Comparison of ENCODE assay signal across 8 cellular contexts in genomic region chr9:86126998-86127972, GRCh38. TPM values are rescaled to one million over a fixed set of nuclear protein-coding genes. Genes with fewer than 3 reads are reported as not detected.
DNase-seq lines count a peak whose midpoint lies in the region; FAIRE-seq and TF ChIP-seq lines count a peak whose summit lies in the region.

No MANE protein-coding gene starts in this region.

- H3K27me3 ChIP-seq in iPS DF 6.9 (ENCODE audit: control insufficient read depth, insufficient read depth, low read length) (no peaks in the 10 kb centered on the region), small intestine (ENCODE audit: control insufficient read depth in 2 of 2, insufficient read depth in 2 of 2, low read length in 2 of 2) (no peaks in the 10 kb centered on the region)

- H3K9me3 ChIP-seq in iPS DF 6.9 (ENCODE audit: control insufficient read depth, insufficient read depth, low read length) (no peaks in the 10 kb centered on the region), small intestine (ENCODE audit: control insufficient read depth, low read depth) (no peaks in the 10 kb centered on the region)

- in situ Hi-C loops in astrocyte of the spinal cord (cut with HindIII; ENCODE audit: low sequenced_read_pairs), result no loop called here

- peak; percentile 98 for DNase-seq in ELF-1 (ENCODE audit: low read depth, low spot score)
- peak; percentile 85 for DNase-seq in NCI-H2081 treated with DMSO at 0.1 percent for 48 hours (lab: John Stamatoyannopoulos, UW)
- peak; percentile 96 for DNase-seq in astrocyte of the spinal cord (ENCODE audit: low read depth, low spot score)
- DNase-seq in iPS DF 6.9 (ENCODE audit: low read depth, low spot score), result peak; percentile 75
- DNase-seq in small intestine, result peak; percentile 98
- no peak for DNase-seq in activated CD8-positive, alpha-beta memory T cell treated with anti-CD3 and anti-CD28 coated beads, Interleukin-2, amount 50 U/mL, for 4 hours
- DNase-seq in dermis blood vessel endothelial cell, result no peak
- no peak for DNase-seq in activated CD4-positive, CD25-positive, alpha-beta regulatory T cell (lab: John Stamatoyannopoulos, UW)

- H3K4me3 ChIP-seq in astrocyte of the spinal cord (ENCODE audit: low read depth, low read length) (no peak overlapping the region), iPS DF 6.9 (ENCODE audit: low read length) (no peak overlapping the region), small intestine (ENCODE audit: low read depth in 1 of 2, low read length in 2 of 2) (no peak overlapping the region)

- WGBS in iPS DF 6.9 (ENCODE audit: insufficient coverage, insufficient read length), result no CpG with 5 or more reads among the region's 11 CpGs
- WGBS in small intestine, 3 donors, result 12 to 37% (median 23%) methylated on average over 11 of the region's 11 CpGs

- H3K36me3 ChIP-seq in iPS DF 6.9 (ENCODE audit: control insufficient read depth, insufficient read depth, low read length) (no peaks in the 10 kb centered on the region), small intestine (ENCODE audit: control insufficient read depth in 2 of 2, insufficient read depth in 2 of 2, low read length in 2 of 2) (no peaks in the 10 kb centered on the region)

- no peak for TF ChIP-seq CTCF in astrocyte of the spinal cord (IDR thresholded peaks at IDR 0.05; ENCODE audit: low read depth, low read length)

- H3K4me1 ChIP-seq in iPS DF 6.9 (ENCODE audit: control insufficient read depth, insufficient read depth, low read length) (peaks cover 4% of the 10 kb centered on the region; the same call in 1 of the 2 replicates), small intestine (ENCODE audit: control insufficient read depth in 2 of 2, insufficient read depth in 1 of 2, low read depth in 1 of 2, low read length in 1 of 2) (peaks cover 0 to 6% of the 10 kb centered on the region in 2 donors)

- FAIRE-seq in small intestine (lab: Jason Lieb, UNC), result no peak

- no peak overlapping the region for H3K27ac ChIP-seq in iPS DF 6.9 (ENCODE audit: low read length)
- H3K27ac ChIP-seq in small intestine (ENCODE audit: low read depth in 1 of 2, low read length in 1 of 2), result peak overlapping the region; percentile 61 to 67

RNA-seq across cellular contexts. Expression of gene GOLM1, which starts 27.9 kb away (rescaled TPM):
- polyA plus RNA-seq in small intestine, result 100 to 1,000 TPM in 1 of 3 donors, 10 to 100 TPM in 2; 17.8 to 318 (median 22.6) TPM
- 32.7 and 57.8 TPM in 2 replicates for total RNA-seq in dermis blood vessel endothelial cell

Comparison
In these comparisons a context has a peak if more than half of its experiments do, and no peak if none do; other contexts are left out.
1. DNase-seq: peak in ELF-1 (single experiment), NCI-H2081 treated with DMSO at 0.1 percent for 48 hours (single experiment), astrocyte of the spinal cord (single experiment), iPS DF 6.9 (single experiment) and small intestine (single experiment); none in activated CD8-positive, alpha-beta memory T cell treated with anti-CD3 and anti-CD28 coated beads, Interleukin-2, amount 50 U/mL, for 4 hours (single experiment), dermis blood vessel endothelial cell (single experiment) and activated CD4-positive, CD25-positive, alpha-beta regulatory T cell (0 of 4).